23 cellular contexts compared by ENCODE assay signal in the genomic region with DNA sequence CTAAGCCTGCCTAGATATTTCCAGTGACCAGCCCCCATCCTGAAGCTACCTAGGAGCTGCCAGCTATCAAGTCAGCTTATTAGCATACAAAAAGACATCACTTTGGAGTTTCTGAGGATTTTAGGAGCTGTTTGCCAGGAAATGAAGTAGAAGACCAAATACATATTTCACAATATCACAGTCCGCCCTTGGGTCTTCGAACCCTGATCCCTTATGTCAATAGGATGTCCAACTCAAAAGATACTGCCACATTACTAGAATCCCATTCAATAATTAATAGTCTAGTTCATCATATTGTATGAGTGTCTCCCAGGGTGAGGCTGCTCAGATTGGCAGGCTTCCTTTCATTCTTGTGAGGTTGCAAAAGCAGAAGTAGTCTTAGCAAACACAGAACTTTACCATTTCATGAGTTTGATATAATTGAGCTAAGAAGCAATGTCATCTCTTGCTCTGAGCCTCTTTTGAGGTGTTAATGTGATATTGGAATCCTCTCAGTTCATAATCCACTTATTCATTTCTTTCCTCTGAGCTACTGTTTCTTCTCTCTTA. TPM values are rescaled to one million over a fixed set of nuclear protein-coding genes. Genes with fewer than 3 reads are reported as not detected.
DNase-seq lines count a peak whose midpoint lies in the region; ATAC-seq and TF ChIP-seq lines count a peak whose summit lies in the region.
"Had no signal": no experiment of that assay in that cellular context is flagged by ENCODE, and none has a peak within 500 bp of the region (broad histone marks: within the 10 kb centered on the region; RNA-seq: fewer than 3 reads in every experiment).

No MANE protein-coding gene starts in this region.

- H3K4me3 Mint-ChIP-seq in endodermal cell (no peak overlapping the region), progenitor cell of endocrine pancreas (ENCODE audit: low read depth) (no peak overlapping the region)
- H3K4me3 Mint-ChIP-seq: activated naive CD4-positive, alpha-beta T cell treated with anti-CD3 and anti-CD28 coated beads for 36 hours; activated T-cell treated with anti-CD3 and anti-CD28 coated beads, Interleukin-2, amount 50 U/mL, for 24 hours; nephron had no signal

- DNase-seq in SKM-1 treated with dmso at 0.1 percent for 144 hours (lab: John Stamatoyannopoulos, UW; ENCODE audit: unreplicated experiment) (peak; percentile 29), SKM-1 (lab: John Stamatoyannopoulos, UW; ENCODE audit: unreplicated experiment) (no peak), NB4 (ENCODE audit: low read depth) (peak; percentile 37), endodermal cell (no peak), progenitor cell of endocrine pancreas (ENCODE audit: low spot score, unreplicated experiment) (no peak), right cardiac atrium (no peak)
- DNase-seq: activated CD4-positive, alpha-beta T cell treated with anti-CD3 and anti-CD28 coated beads for 1 hour; activated naive CD4-positive, alpha-beta T cell treated with anti-CD3 and anti-CD28 coated beads for 36 hours; activated T-cell treated with anti-CD3 and anti-CD28 coated beads, Interleukin-2, amount 50 U/mL, for 24 hours; aorta; C1 segment of cervical spinal cord; central memory CD4-positive, alpha-beta T cell; dermis blood vessel endothelial cell; DMS 273 treated with DMSO at 0.1 percent for 48 hours; heart left ventricle; NCI-H1105 treated with DMSO at 0.1 percent for 48 hours; NCI-H446 treated with DMSO at 0.1 percent for 48 hours; NK-92 treated with Interleukin-12 subunit alpha and Interleukin-12 subunit beta, amount 100 ng/mL, for 24 hours; T1000 had no signal

- H3K27ac Mint-ChIP-seq in endodermal cell (no peak overlapping the region), progenitor cell of endocrine pancreas (peak overlapping the region; percentile 62)
- H3K27ac Mint-ChIP-seq: activated naive CD4-positive, alpha-beta T cell treated with anti-CD3 and anti-CD28 coated beads for 36 hours; activated T-cell treated with anti-CD3 and anti-CD28 coated beads, Interleukin-2, amount 50 U/mL, for 24 hours; nephron had no signal

- H3K4me3 ChIP-seq in NB4 (ENCODE audit: low read depth, low read length) (no peak overlapping the region), endodermal cell (ENCODE audit: low read length) (peak overlapping the region; percentile 47), right cardiac atrium (ENCODE audit: low read length) (no peak overlapping the region)
- H3K4me3 ChIP-seq: heart left ventricle had no signal

- TF ChIP-seq CTCF in NB4 (IDR thresholded peaks at IDR 0.05; ENCODE audit: low read depth, low read length), result no peak
- no peak for TF ChIP-seq CTCF in endodermal cell (conservative IDR thresholded peaks at IDR 0.05)
- TF ChIP-seq CTCF in progenitor cell of endocrine pancreas (IDR thresholded peaks at IDR 0.05; ENCODE audit: unreplicated experiment), result no peak

- 94 to 100% methylated on average over 2 of the region's 2 CpGs for WGBS in endodermal cell (ENCODE audit: insufficient coverage in 1 of 2, insufficient read length in 1 of 2), 2 experiments
- WGBS in right cardiac atrium, result 92% methylated on average over 2 of the region's 2 CpGs

- TF ChIP-seq POLR2A in NB4 (IDR thresholded peaks at IDR 0.05; ENCODE audit: extremely low read depth, insufficient read length), result no peak

- H3K36me3 Mint-ChIP-seq in endodermal cell (ENCODE audit: low read depth) (peaks cover 19% of the 10 kb centered on the region), progenitor cell of endocrine pancreas (ENCODE audit: insufficient read depth) (peaks cover 6% of the 10 kb centered on the region)

- H3K27me3 Mint-ChIP-seq in endodermal cell (ENCODE audit: insufficient read depth) (no peaks in the 10 kb centered on the region), progenitor cell of endocrine pancreas (no peaks in the 10 kb centered on the region)
- H3K27me3 Mint-ChIP-seq: activated T-cell treated with anti-CD3 and anti-CD28 coated beads, Interleukin-2, amount 50 U/mL, for 24 hours had no signal

- H3K9me3 Mint-ChIP-seq in endodermal cell (no peaks in the 10 kb centered on the region), progenitor cell of endocrine pancreas (ENCODE audit: low read depth) (no peaks in the 10 kb centered on the region)
- H3K9me3 Mint-ChIP-seq: activated naive CD4-positive, alpha-beta T cell treated with anti-CD3 and anti-CD28 coated beads for 36 hours; activated T-cell treated with anti-CD3 and anti-CD28 coated beads, Interleukin-2, amount 50 U/mL, for 24 hours; nephron had no signal

- no peak overlapping the region for H3K9ac ChIP-seq in endodermal cell (ENCODE audit: extremely low read depth, low read length, poor library complexity, severe bottlenecking)

- no peaks in the 10 kb centered on the region for H3K9me3 ChIP-seq in endodermal cell (ENCODE audit: control insufficient read depth, low read length)
- no peaks in the 10 kb centered on the region for H3K9me3 ChIP-seq in right cardiac atrium (ENCODE audit: control insufficient read depth, low read length)
- H3K9me3 ChIP-seq: heart left ventricle had no signal

- no peak overlapping the region for H3K27ac ChIP-seq in endodermal cell (ENCODE audit: low read depth, low read length)
- H3K27ac ChIP-seq in right cardiac atrium (ENCODE audit: low read length), result no peak overlapping the region
- H3K27ac ChIP-seq: heart left ventricle had no signal

- H3K36me3 ChIP-seq in endodermal cell (ENCODE audit: control insufficient read depth, insufficient read depth, low read length), result peaks cover 15% of the 10 kb centered on the region

- H3K4me1 Mint-ChIP-seq in endodermal cell (peaks cover 26% of the 10 kb centered on the region), progenitor cell of endocrine pancreas (ENCODE audit: low read depth) (peaks cover 5% of the 10 kb centered on the region)
- H3K4me1 Mint-ChIP-seq: nephron had no signal

- ATAC-seq in HG02623 (IDR thresholded peaks at IDR 0.05; ENCODE audit: unreplicated experiment), result no peak
- no peak for ATAC-seq in GM18502 (IDR thresholded peaks at IDR 0.05; ENCODE audit: poor library complexity, unreplicated experiment)
- no peak for ATAC-seq in right cardiac atrium
- ATAC-seq: heart left ventricle, SK-N-SH treated with all-trans-retinoic acid at 6 μM for 48 hours had no signal

- H3K4me1 ChIP-seq in endodermal cell (ENCODE audit: control insufficient read depth, insufficient read depth, low read length) (peaks cover 12% of the 10 kb centered on the region), right cardiac atrium (ENCODE audit: control insufficient read depth, insufficient read depth, low read length) (no peaks in the 10 kb centered on the region)

- intact Hi-C loops in right cardiac atrium (cut with DNase I), result no loop called here

- H3K27me3 ChIP-seq in endodermal cell (ENCODE audit: control insufficient read depth, insufficient read depth, low read length, poor library complexity, severe bottlenecking), result no peaks in the 10 kb centered on the region
- H3K27me3 ChIP-seq in right cardiac atrium (ENCODE audit: control insufficient read depth, insufficient read depth), result no peaks in the 10 kb centered on the region
- H3K27me3 ChIP-seq: heart left ventricle had no signal

RNA-seq across cellular contexts. Expression of gene IPO9, which starts 13.6 kb away (rescaled TPM):
- total RNA-seq in endodermal cell, result 100 to 1,000 TPM; 108 to 133 TPM
- polyA plus RNA-seq in endodermal cell (2013, experiment 1 of 2), result 89.7 TPM
- 83.8 TPM for polyA plus RNA-seq in endodermal cell (2013, experiment 2 of 2)
- 94.9 and 99.8 TPM in 2 replicates for total RNA-seq in progenitor cell of endocrine pancreas
- total RNA-seq in right cardiac atrium, result 10 to 100 TPM; 21.7 to 27.9 (median 24.6) TPM
- polyA plus RNA-seq in right cardiac atrium, result 10.3 TPM

RNA-seq across cellular contexts. Expression of gene SHISA4, which starts 46.2 kb away (rescaled TPM):
- total RNA-seq in endodermal cell (1 to 10 TPM; 5.8 to 7.3 TPM), progenitor cell of endocrine pancreas (6.6 and 7.4 TPM in 2 replicates), right cardiac atrium (10 to 100 TPM; 55.8 to 96.6 (median 73.6) TPM)
- 12.7 TPM for polyA plus RNA-seq in endodermal cell (2013, experiment 1 of 2)
- polyA plus RNA-seq in endodermal cell (2013, experiment 2 of 2), result 11.1 TPM
- polyA plus RNA-seq in right cardiac atrium, result 79.5 TPM

Comparison
In these comparisons a context has a peak if more than half of its experiments do, and no peak if none do; other contexts are left out.
1. DNase-seq: peak in SKM-1 treated with dmso at 0.1 percent for 144 hours (single experiment) and NB4 (single experiment); none in SKM-1 (single experiment), endodermal cell (single experiment), progenitor cell of endocrine pancreas (single experiment) and right cardiac atrium (0 of 3).